14 cellular contexts compared by ENCODE assay signal in genomic region chrX:46967547-46967946, GRCh38. TPM values are rescaled to one million over a fixed set of nuclear protein-coding genes. Genes with fewer than 3 reads are reported as not detected.
A peak's percentile ranks its signal among the peaks of the same experiment; 100 is the strongest.
DNase-seq lines count a peak whose midpoint lies in the region; ATAC-seq and TF ChIP-seq lines count a peak whose summit lies in the region.
"Had no signal": no experiment of that assay in that cellular context is flagged by ENCODE, and none has a peak within 500 bp of the region (broad histone marks: within the 10 kb centered on the region; RNA-seq: fewer than 3 reads in every experiment).

No MANE protein-coding gene starts in this region.

- intact Hi-C loops in activated CD8-positive, alpha-beta T cell treated with anti-CD3 and anti-CD28 coated beads for 36 hours (cut with micrococcal nuclease), result no loop called here
- intact Hi-C loops in ovary (cut with DNase I), result loop anchor here in 1 of 4 donors (10.0 kb wide), 1 partner anchor 407 kb away; the partner anchor contains the start of gene ZNF157

- 56 to 61% (median 60%) methylated on average over 4 of the region's 4 CpGs for WGBS in ovary, 3 donors

- CTCF ChIA-PET in activated CD8-positive, alpha-beta T cell treated with anti-CD3 and anti-CD28 coated beads for 36 hours (lab: Charles Lee), result no interaction called here
- CTCF ChIA-PET in activated CD8-positive, alpha-beta T cell treated with anti-CD3 and anti-CD28 coated beads, Interleukin-2, amount 10 ng/mL, durations not matched to agents 7 days and 5 days (lab: Charles Lee), result no interaction called here

- no peak for ATAC-seq in activated CD8-positive, alpha-beta T cell treated with anti-CD3 and anti-CD28 coated beads for 36 hours
- no peak for ATAC-seq in activated CD8-positive, alpha-beta T cell treated with anti-CD3 and anti-CD28 coated beads, Interleukin-2, amount 10 ng/mL, durations not matched to agents 7 days and 5 days
- ATAC-seq in GM21526 (IDR thresholded peaks at IDR 0.05; ENCODE audit: low FRiP score, unreplicated experiment) (peak; percentile 47), HG03439 (IDR thresholded peaks at IDR 0.05; ENCODE audit: unreplicated experiment) (peak; percentile 64)
- ATAC-seq: naive thymus-derived CD4-positive, alpha-beta T cell had no signal

- no peaks in the 10 kb centered on the region for H3K36me3 ChIP-seq in ovary

- no peak for TF ChIP-seq CTCF in activated CD8-positive, alpha-beta T cell treated with anti-CD3 and anti-CD28 coated beads for 36 hours (IDR thresholded peaks at IDR 0.05)
- no peak for TF ChIP-seq CTCF in nephron (IDR thresholded peaks at IDR 0.05; ENCODE audit: unreplicated experiment in 3 of 3)
- TF ChIP-seq CTCF in ovary (IDR thresholded peaks at IDR 0.05), result no peak
- no peak for TF ChIP-seq CTCF in type B pancreatic cell (conservative IDR thresholded peaks at IDR 0.05)

- H3K27me3 Mint-ChIP-seq in activated CD8-positive, alpha-beta T cell treated with anti-CD3 and anti-CD28 coated beads for 36 hours, result no peaks in the 10 kb centered on the region
- peaks cover 10% of the 10 kb centered on the region for H3K27me3 Mint-ChIP-seq in activated CD8-positive, alpha-beta T cell treated with anti-CD3 and anti-CD28 coated beads, Interleukin-2, amount 10 ng/mL, durations not matched to agents 7 days and 5 days (ENCODE audit: low read depth)
- no peaks in the 10 kb centered on the region for H3K27me3 Mint-ChIP-seq in nephron (ENCODE audit: low read depth)
- no peaks in the 10 kb centered on the region for H3K27me3 Mint-ChIP-seq in type B pancreatic cell

- no peaks in the 10 kb centered on the region for H3K9me3 Mint-ChIP-seq in activated CD8-positive, alpha-beta T cell treated with anti-CD3 and anti-CD28 coated beads for 36 hours
- H3K9me3 Mint-ChIP-seq in activated CD8-positive, alpha-beta T cell treated with anti-CD3 and anti-CD28 coated beads, Interleukin-2, amount 10 ng/mL, durations not matched to agents 7 days and 5 days (ENCODE audit: insufficient read depth), result no peaks in the 10 kb centered on the region
- peaks cover 8% of the 10 kb centered on the region for H3K9me3 Mint-ChIP-seq in nephron
- H3K9me3 Mint-ChIP-seq in type B pancreatic cell, result peaks cover 9% of the 10 kb centered on the region
- H3K9me3 Mint-ChIP-seq: T-helper 1 cell treated with Interleukin-12 subunit alpha and Interleukin-12 subunit beta and Interleukin-4 antibody, amounts not matched to agents 30 μg/mL and 1 μg/mL, for 36 hours had no signal

- peaks cover 2% of the 10 kb centered on the region for H3K4me1 Mint-ChIP-seq in activated CD8-positive, alpha-beta T cell treated with anti-CD3 and anti-CD28 coated beads for 36 hours (ENCODE audit: low read depth)
- H3K4me1 Mint-ChIP-seq in activated CD8-positive, alpha-beta T cell treated with anti-CD3 and anti-CD28 coated beads, Interleukin-2, amount 10 ng/mL, durations not matched to agents 7 days and 5 days (ENCODE audit: low read depth), result no peaks in the 10 kb centered on the region
- H3K4me1 Mint-ChIP-seq in nephron (peaks cover 4% of the 10 kb centered on the region), type B pancreatic cell (ENCODE audit: unreplicated experiment) (peaks cover 19% of the 10 kb centered on the region)

- H3K27me3 ChIP-seq in ovary, result no peaks in the 10 kb centered on the region
- H3K27me3 ChIP-seq: hepatocyte had no signal

- H3K36me3 Mint-ChIP-seq in activated CD8-positive, alpha-beta T cell treated with anti-CD3 and anti-CD28 coated beads for 36 hours (ENCODE audit: low read depth), result no peaks in the 10 kb centered on the region
- no peaks in the 10 kb centered on the region for H3K36me3 Mint-ChIP-seq in activated CD8-positive, alpha-beta T cell treated with anti-CD3 and anti-CD28 coated beads, Interleukin-2, amount 10 ng/mL, durations not matched to agents 7 days and 5 days (ENCODE audit: low read depth)
- H3K36me3 Mint-ChIP-seq in nephron (ENCODE audit: low read depth) (no peaks in the 10 kb centered on the region), type B pancreatic cell (peaks cover 5% of the 10 kb centered on the region)
- H3K36me3 Mint-ChIP-seq: activated naive CD8-positive, alpha-beta T cell; naive thymus-derived CD4-positive, alpha-beta T cell had no signal

- peak; percentile 15 for DNase-seq in activated CD8-positive, alpha-beta T cell treated with anti-CD3 and anti-CD28 coated beads for 36 hours
- no peak for DNase-seq in activated CD8-positive, alpha-beta T cell treated with anti-CD3 and anti-CD28 coated beads, Interleukin-2, amount 10 ng/mL, durations not matched to agents 7 days and 5 days
- no peak for DNase-seq in ovary
- no peak for DNase-seq in NCI-H2196 treated with DMSO at 0.1 percent for 48 hours (lab: John Stamatoyannopoulos, UW; ENCODE audit: unreplicated experiment)
- DNase-seq in type B pancreatic cell (ENCODE audit: extremely low spot score, unreplicated experiment), result no peak
- DNase-seq: H7, trophoblast cell had no signal

- H3K4me3 ChIP-seq in ovary, result no peak overlapping the region
- H3K4me3 ChIP-seq: hepatocyte had no signal

- no peak overlapping the region for H3K27ac ChIP-seq in ovary
- H3K27ac ChIP-seq: hepatocyte had no signal

- no peak for TF ChIP-seq POLR2A in ovary (IDR thresholded peaks at IDR 0.05)

- POLR2A ChIA-PET in activated CD8-positive, alpha-beta T cell treated with anti-CD3 and anti-CD28 coated beads for 36 hours (lab: Charles Lee), result no interaction called here
- POLR2A ChIA-PET in activated CD8-positive, alpha-beta T cell treated with anti-CD3 and anti-CD28 coated beads, Interleukin-2, amount 10 ng/mL, durations not matched to agents 7 days and 5 days (lab: Charles Lee), result no interaction called here

- no peaks in the 10 kb centered on the region for H3K9me3 ChIP-seq in ovary

- TF ChIP-seq EP300 in ovary (IDR thresholded peaks at IDR 0.05), result no peak

- H3K27ac Mint-ChIP-seq in activated CD8-positive, alpha-beta T cell treated with anti-CD3 and anti-CD28 coated beads for 36 hours, result no peak overlapping the region
- H3K27ac Mint-ChIP-seq in activated CD8-positive, alpha-beta T cell treated with anti-CD3 and anti-CD28 coated beads, Interleukin-2, amount 10 ng/mL, durations not matched to agents 7 days and 5 days, result no peak overlapping the region
- peak overlapping the region; percentile 0 to 43 (median 4) for H3K27ac Mint-ChIP-seq in nephron
- no peak overlapping the region for H3K27ac Mint-ChIP-seq in type B pancreatic cell
- H3K27ac Mint-ChIP-seq: activated naive CD8-positive, alpha-beta T cell; naive thymus-derived CD4-positive, alpha-beta T cell; T-helper 1 cell treated with Interleukin-12 subunit alpha and Interleukin-12 subunit beta and Interleukin-4 antibody, amounts not matched to agents 30 μg/mL and 1 μg/mL, for 36 hours had no signal

- H3K4me1 ChIP-seq in ovary (ENCODE audit: insufficient read depth), result no peaks in the 10 kb centered on the region

- no peak overlapping the region for H3K4me3 Mint-ChIP-seq in activated CD8-positive, alpha-beta T cell treated with anti-CD3 and anti-CD28 coated beads for 36 hours
- H3K4me3 Mint-ChIP-seq in activated CD8-positive, alpha-beta T cell treated with anti-CD3 and anti-CD28 coated beads, Interleukin-2, amount 10 ng/mL, durations not matched to agents 7 days and 5 days, result no peak overlapping the region
- H3K4me3 Mint-ChIP-seq in nephron (no peak overlapping the region), type B pancreatic cell (no peak overlapping the region)
- H3K4me3 Mint-ChIP-seq: activated naive CD8-positive, alpha-beta T cell; naive thymus-derived CD4-positive, alpha-beta T cell; T-helper 1 cell treated with Interleukin-12 subunit alpha and Interleukin-12 subunit beta and Interleukin-4 antibody, amounts not matched to agents 30 μg/mL and 1 μg/mL, for 36 hours had no signal

RNA-seq across cellular contexts. Expression of gene JADE3, which starts 55.3 kb away (rescaled TPM):
- total RNA-seq in activated CD8-positive, alpha-beta T cell treated with anti-CD3 and anti-CD28 coated beads for 36 hours, result under 1 TPM; 0.51 to 0.74 TPM
- total RNA-seq in activated CD8-positive, alpha-beta T cell treated with anti-CD3 and anti-CD28 coated beads, Interleukin-2, amount 10 ng/mL, durations not matched to agents 7 days and 5 days, result under 1 TPM; 0.31 to 0.47 TPM
- 10 to 100 TPM in 3 of 7 donors, 1 to 10 TPM in 4; 7.4 to 27.8 (median 9.7) TPM for total RNA-seq in ovary
- 10 to 100 TPM in 1 of 2 donors, 1 to 10 TPM in 1; 5.2 to 11.2 TPM for polyA plus RNA-seq in ovary
- 17.0 and 21.1 TPM in 2 replicates for total RNA-seq in type B pancreatic cell (ENCODE audit: low replicate concordance)

Comparison
In these comparisons a context has a peak if more than half of its experiments do, and no peak if none do; other contexts are left out.
1. ATAC-seq: peak in GM21526 (single experiment) and HG03439 (single experiment); none in activated CD8-positive, alpha-beta T cell treated with anti-CD3 and anti-CD28 coated beads for 36 hours (single experiment) and activated CD8-positive, alpha-beta T cell treated with anti-CD3 and anti-CD28 coated beads, Interleukin-2, amount 10 ng/mL, durations not matched to agents 7 days and 5 days (single experiment).
2. H3K27ac Mint-ChIP-seq: peak in nephron (3 of 3); none in activated CD8-positive, alpha-beta T cell treated with anti-CD3 and anti-CD28 coated beads for 36 hours (single experiment), activated CD8-positive, alpha-beta T cell treated with anti-CD3 and anti-CD28 coated beads, Interleukin-2, amount 10 ng/mL, durations not matched to agents 7 days and 5 days (single experiment) and type B pancreatic cell (single experiment).
3. RNA of gene JADE3, which starts 55.3 kb away (total RNA-seq): 17.0 to 21.1 TPM in type B pancreatic cell and 7.4 to 27.8 TPM in ovary; 0.51 to 0.74 TPM in activated CD8-positive, alpha-beta T cell treated with anti-CD3 and anti-CD28 coated beads for 36 hours and 0.31 to 0.47 TPM in activated CD8-positive, alpha-beta T cell treated with anti-CD3 and anti-CD28 coated beads, Interleukin-2, amount 10 ng/mL, durations not matched to agents 7 days and 5 days; every median in the first group is over 4 times any median in the second.